ENCODE assay signal across 10 cellular contexts in the genomic region with DNA sequence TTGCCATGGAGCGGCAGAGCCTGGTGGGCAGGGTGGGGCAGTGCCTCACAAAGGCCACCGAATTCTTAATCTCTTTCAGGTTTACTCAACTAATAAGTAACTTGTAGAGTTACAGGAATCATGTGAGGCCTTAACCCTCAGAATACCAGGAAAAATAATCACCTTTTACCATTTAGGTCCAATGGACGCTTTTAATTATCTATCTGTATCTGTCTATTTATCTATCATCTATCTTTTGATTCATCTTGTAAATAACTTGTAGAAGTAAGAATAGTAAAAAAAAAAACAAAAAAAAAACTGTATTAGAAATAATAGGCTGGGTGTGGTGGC. TPM values are rescaled to one million over a fixed set of nuclear protein-coding genes. Genes with fewer than 3 reads are reported as not detected.
DNase-seq lines count a peak whose midpoint lies in the region; ATAC-seq and TF ChIP-seq lines count a peak whose summit lies in the region.
"Had no signal": no experiment of that assay in that cellular context is flagged by ENCODE, and none has a peak within 500 bp of the region (broad histone marks: within the 10 kb centered on the region; RNA-seq: fewer than 3 reads in every experiment).

No MANE protein-coding gene starts in this region.

- H3K4me3 ChIP-seq in lung, result no peak overlapping the region
- H3K4me3 ChIP-seq in thyroid gland (replicated peaks in 1 of 3), result no peak overlapping the region

- no peaks in the 10 kb centered on the region for H3K27me3 ChIP-seq in lung (ENCODE audit: control insufficient read depth, insufficient read depth)
- no peaks in the 10 kb centered on the region for H3K27me3 ChIP-seq in thyroid gland

- H3K4me1 ChIP-seq in lung (ENCODE audit: control insufficient read depth in 2 of 2, insufficient read depth in 2 of 2, low read length in 2 of 2) (peaks cover 3 to 16% of the 10 kb centered on the region in 2 donors), thyroid gland (peaks cover 21 to 35% of the 10 kb centered on the region in 2 donors)

- peak overlapping the region; percentile 93 for H3K27ac ChIP-seq in adipose tissue (ENCODE audit: low read depth, low read length)
- peak overlapping the region; percentile 91 to 98 for H3K27ac ChIP-seq in lung (ENCODE audit: low read depth in 1 of 2, low read length in 1 of 2)
- peak overlapping the region; percentile 94 to 99 (median 96) for H3K27ac ChIP-seq in thyroid gland

- H3K9me3 ChIP-seq in lung (ENCODE audit: control insufficient read depth in 2 of 2, insufficient read depth in 1 of 2, low read length in 1 of 2) (no peaks in the 10 kb centered on the region), thyroid gland (no peaks in the 10 kb centered on the region)

- H3K4me3 Mint-ChIP-seq in activated CD8-positive, alpha-beta memory T cell treated with anti-CD3 and anti-CD28 coated beads, Interleukin-2, amount 10 ng/mL, durations not matched to agents 7 days and 5 days, result peak overlapping the region; percentile 75

- TF ChIP-seq CTCF in lung (IDR thresholded peaks at IDR 0.05; ENCODE audit: control extremely low read depth, extremely low read depth) (no peak), thyroid gland (IDR thresholded peaks at IDR 0.05) (peak in 1 of 6 experiments; percentile 6)

- peak overlapping the region; percentile 97 for H3K27ac Mint-ChIP-seq in activated CD8-positive, alpha-beta memory T cell treated with anti-CD3 and anti-CD28 coated beads, Interleukin-2, amount 10 ng/mL, durations not matched to agents 7 days and 5 days

- no peak for ATAC-seq in activated CD8-positive, alpha-beta memory T cell treated with anti-CD3 and anti-CD28 coated beads, Interleukin-2, amount 10 ng/mL, durations not matched to agents 7 days and 5 days
- ATAC-seq in lung (ENCODE audit: insufficient read depth, low FRiP score), result no peak
- no peak for ATAC-seq in HG02623 (IDR thresholded peaks at IDR 0.05; ENCODE audit: unreplicated experiment)

- intact Hi-C loops in thyroid gland (cut with DNase I), result no loop called here

- DNase-seq in activated CD8-positive, alpha-beta memory T cell treated with anti-CD3 and anti-CD28 coated beads, Interleukin-2, amount 10 ng/mL, durations not matched to agents 7 days and 5 days, result no peak
- DNase-seq in activated CD8-positive, alpha-beta memory T cell treated with anti-CD3 and anti-CD28 coated beads for 24 hours, result no peak
- DNase-seq in lung (ENCODE audit: low spot score), result no peak
- no peak for DNase-seq in thyroid gland
- DNase-seq in NCI-H774 (lab: John Stamatoyannopoulos, UW), result no peak
- DNase-seq in foreskin melanocyte, result no peak

- no peaks in the 10 kb centered on the region for H3K36me3 Mint-ChIP-seq in activated CD8-positive, alpha-beta memory T cell treated with anti-CD3 and anti-CD28 coated beads, Interleukin-2, amount 10 ng/mL, durations not matched to agents 7 days and 5 days

- H3K36me3 ChIP-seq in lung (ENCODE audit: control insufficient read depth in 2 of 2, insufficient read depth in 2 of 2, low read length in 2 of 2) (no peaks in the 10 kb centered on the region), thyroid gland (no peaks in the 10 kb centered on the region)

- peaks cover 29% of the 10 kb centered on the region for H3K4me1 Mint-ChIP-seq in activated CD8-positive, alpha-beta memory T cell treated with anti-CD3 and anti-CD28 coated beads, Interleukin-2, amount 10 ng/mL, durations not matched to agents 7 days and 5 days

- CTCF ChIA-PET in activated CD8-positive, alpha-beta memory T cell treated with anti-CD3 and anti-CD28 coated beads, Interleukin-2, amount 10 ng/mL, durations not matched to agents 7 days and 5 days (lab: Charles Lee), result interaction anchor here (0.9 to 7.2 kb wide), 8 partner anchors 10 to 411 kb away, joined by 3 to 79 read pairs (median 6); a partner anchor contains a TSS

- TF ChIP-seq POLR2A in thyroid gland (IDR thresholded peaks at IDR 0.05), result no peak

- peaks cover 9% of the 10 kb centered on the region for H3K27me3 Mint-ChIP-seq in activated CD8-positive, alpha-beta memory T cell treated with anti-CD3 and anti-CD28 coated beads, Interleukin-2, amount 10 ng/mL, durations not matched to agents 7 days and 5 days

- WGBS in adipose tissue, 3 donors, result 31 to 68% (median 44%) methylated on average over 3 of the region's 3 CpGs
- WGBS in lung, 2 donors, result 28 to 46% methylated on average over 3 of the region's 3 CpGs
- 56 to 57% methylated on average over 3 of the region's 3 CpGs for WGBS in thyroid gland, 2 donors

- H3K9me3 Mint-ChIP-seq in activated CD8-positive, alpha-beta memory T cell treated with anti-CD3 and anti-CD28 coated beads, Interleukin-2, amount 10 ng/mL, durations not matched to agents 7 days and 5 days (ENCODE audit: low read depth), result no peaks in the 10 kb centered on the region

RNA-seq across cellular contexts. Expression of a gene that starts 11.8 kb away (rescaled TPM):
- 100 to 1,000 TPM; 300 to 330 TPM for total RNA-seq in activated CD8-positive, alpha-beta memory T cell treated with anti-CD3 and anti-CD28 coated beads, Interleukin-2, amount 10 ng/mL, durations not matched to agents 7 days and 5 days
- polyA plus RNA-seq in adipose tissue, result 1,000 to 10,000 TPM in 2 of 3 donors, 100 to 1,000 TPM in 1; 254 to 1,637 (median 1,229) TPM
- total RNA-seq in lung, result 100 to 1,000 TPM in 1 of 2 donors, 10 to 100 TPM in 1; 69.4 to 610 TPM
- 1,000 to 10,000 TPM; 2,699 to 3,092 TPM for polyA plus RNA-seq in lung
- total RNA-seq in thyroid gland, result 100 to 1,000 TPM; 120 to 368 (median 160) TPM

RNA-seq across cellular contexts. Expression of a gene that starts 40.3 kb away (rescaled TPM):
- not detected for total RNA-seq in activated CD8-positive, alpha-beta memory T cell treated with anti-CD3 and anti-CD28 coated beads, Interleukin-2, amount 10 ng/mL, durations not matched to agents 7 days and 5 days
- not detected for polyA plus RNA-seq in adipose tissue
- not detected for total RNA-seq in lung
- not detected for polyA plus RNA-seq in lung
- not detected for total RNA-seq in thyroid gland
- total RNA-seq: frontal cortex, RPMI7951 had no signal

RNA-seq across cellular contexts. Expression of a gene that starts 54.9 kb away (rescaled TPM):
- total RNA-seq in activated CD8-positive, alpha-beta memory T cell treated with anti-CD3 and anti-CD28 coated beads, Interleukin-2, amount 10 ng/mL, durations not matched to agents 7 days and 5 days, result 100 to 1,000 TPM; 333 to 424 TPM
- polyA plus RNA-seq in adipose tissue, result 1,000 to 10,000 TPM in 1 of 3 donors, 100 to 1,000 TPM in 1, 10 to 100 TPM in 1; 77.9 to 1,006 (median 392) TPM
- total RNA-seq in lung, result 100 to 1,000 TPM; 205 to 801 TPM
- 1,000 to 10,000 TPM in 1 of 2 donors, 100 to 1,000 TPM in 1; 548 to 1,003 TPM for polyA plus RNA-seq in lung
- total RNA-seq in thyroid gland, result 10 to 100 TPM; 11.2 to 64.0 (median 35.6) TPM
